11 cellular contexts compared by ENCODE assay signal in the genomic region with DNA sequence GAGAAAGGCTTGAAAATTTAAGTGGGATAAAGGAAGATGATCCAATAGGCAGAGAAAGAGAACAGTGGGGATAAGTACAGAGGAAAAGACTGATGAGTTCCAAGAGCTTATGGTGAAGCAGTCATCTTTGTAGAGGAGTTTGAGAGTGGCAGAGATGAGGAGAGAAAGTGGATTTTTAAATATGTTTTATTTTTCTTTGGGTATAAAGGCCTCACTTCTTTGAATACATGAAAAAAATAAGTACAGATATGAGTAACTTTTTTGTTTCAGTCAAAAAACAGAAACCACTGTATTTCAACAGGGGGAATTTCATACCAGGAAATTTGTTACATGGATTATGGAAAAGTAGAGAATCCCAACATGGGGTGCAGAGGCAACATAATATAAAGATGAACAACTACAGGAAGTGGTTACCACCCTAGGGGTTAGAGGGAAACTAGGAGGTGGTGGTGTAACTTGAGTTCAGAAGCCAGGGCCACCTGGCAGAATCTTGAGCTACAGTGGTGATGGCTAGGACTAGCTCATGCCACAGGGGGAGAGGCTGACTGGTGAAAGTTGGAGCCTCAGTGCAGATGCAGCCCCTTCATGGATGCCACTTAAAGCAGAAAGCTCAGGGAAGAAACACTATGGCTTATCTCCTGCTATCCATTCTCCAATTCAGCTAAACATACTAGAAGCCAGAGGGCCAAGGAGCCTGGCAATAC. TPM values are rescaled to one million over a fixed set of nuclear protein-coding genes. Genes with fewer than 3 reads are reported as not detected.
DNase-seq lines count a peak whose midpoint lies in the region; ATAC-seq and TF ChIP-seq lines count a peak whose summit lies in the region.
"Had no signal": no experiment of that assay in that cellular context is flagged by ENCODE, and none has a peak within 500 bp of the region (broad histone marks: within the 10 kb centered on the region; RNA-seq: fewer than 3 reads in every experiment).

No MANE protein-coding gene starts in this region.

- H3K27me3 Mint-ChIP-seq in activated naive CD8-positive, alpha-beta T cell treated with anti-CD3 and anti-CD28 coated beads for 36 hours, result no peaks in the 10 kb centered on the region
- H3K27me3 Mint-ChIP-seq in WTC11 (ENCODE audit: low read depth), result no peaks in the 10 kb centered on the region; the same call in 1 of the 2 replicates

- H3K27ac Mint-ChIP-seq in activated naive CD8-positive, alpha-beta T cell treated with anti-CD3 and anti-CD28 coated beads for 36 hours, result peak overlapping the region; percentile 66
- no peak overlapping the region for H3K27ac Mint-ChIP-seq in WTC11

- no peaks in the 10 kb centered on the region for H3K36me3 Mint-ChIP-seq in activated naive CD8-positive, alpha-beta T cell treated with anti-CD3 and anti-CD28 coated beads for 36 hours
- H3K36me3 Mint-ChIP-seq in WTC11, result no peaks in the 10 kb centered on the region

- ATAC-seq in GM18498 (IDR thresholded peaks at IDR 0.05; ENCODE audit: unreplicated experiment) (peak; percentile 81), GM19455 (IDR thresholded peaks at IDR 0.05; ENCODE audit: unreplicated experiment) (peak; percentile 52), HG03354 (IDR thresholded peaks at IDR 0.05; ENCODE audit: poor library complexity, severe bottlenecking, unreplicated experiment) (peak; percentile 83), SK-N-SH treated with all-trans-retinoic acid at 6 μM for 48 hours (no peak), WTC11 (no peak), GM21381 (IDR thresholded peaks at IDR 0.05; ENCODE audit: unreplicated experiment) (no peak)

- H3K9me3 Mint-ChIP-seq in activated naive CD8-positive, alpha-beta T cell treated with anti-CD3 and anti-CD28 coated beads for 36 hours, result no peaks in the 10 kb centered on the region
- no peaks in the 10 kb centered on the region for H3K9me3 Mint-ChIP-seq in WTC11

- CTCF ChIA-PET in WTC11 (lab: Charles Lee), result no interaction called here

- peaks cover 22% of the 10 kb centered on the region for H3K4me1 Mint-ChIP-seq in activated naive CD8-positive, alpha-beta T cell treated with anti-CD3 and anti-CD28 coated beads for 36 hours
- H3K4me1 Mint-ChIP-seq in WTC11, result 0 out of 2 replicates have a peak, but pooled peaks cover 2% of the 10 kb centered on the region

- H3K4me3 Mint-ChIP-seq in activated naive CD8-positive, alpha-beta T cell treated with anti-CD3 and anti-CD28 coated beads for 36 hours, result no peak overlapping the region
- H3K4me3 Mint-ChIP-seq in WTC11, result no peak overlapping the region

- POLR2A ChIA-PET in WTC11 (lab: Charles Lee), result no interaction called here

- DNase-seq in activated naive CD8-positive, alpha-beta T cell treated with anti-CD3 and anti-CD28 coated beads for 36 hours, result no peak
- DNase-seq in NCI-H226, result no peak
- DNase-seq in WTC11 (ENCODE audit: low spot score), result no peak
- DNase-seq: GDM1; midbrain; stimulated activated CD4-positive, alpha-beta T cell treated with anti-CD3 and anti-CD28 coated beads, Interleukin-2, amount 100 ng/mL, for 24 hours had no signal

- TF ChIP-seq CTCF in WTC11 (IDR thresholded peaks at IDR 0.05), result no peak

TF ChIP-seq in SK-N-SH treated with all-trans-retinoic acid at 6 μM for 48 hours, 23 proteins besides CTCF, POLR2A, EP300 and RAD21 (continues in another document):
- TF ChIP-seq ZNF565 (CRISPR knock-in tag; conservative IDR thresholded peaks at IDR 0.05; ENCODE audit: low read depth) (no peak), TCF4 (CRISPR knock-in tag; IDR thresholded peaks at IDR 0.05; ENCODE audit: borderline replicate concordance) (no peak), CSRNP3 (CRISPR knock-in tag; IDR thresholded peaks at IDR 0.05) (no peak), ZFP3 (CRISPR knock-in tag; IDR thresholded peaks at IDR 0.05) (no peak), ZFP30 (CRISPR knock-in tag; IDR thresholded peaks at IDR 0.05) (no peak), PATZ1 (CRISPR knock-in tag; IDR thresholded peaks at IDR 0.05; ENCODE audit: borderline replicate concordance) (no peak)

TF ChIP-seq in WTC11, 78 proteins besides CTCF, POLR2A, EP300 and RAD21:
- no peak for TF ChIP-seq RELA (CRISPR knock-in tag; IDR thresholded peaks at IDR 0.05; ENCODE audit: borderline replicate concordance)
- TF ChIP-seq ETV6 (CRISPR knock-in tag; IDR thresholded peaks at IDR 0.05), result no peak
- no peak for TF ChIP-seq IRF2 (CRISPR knock-in tag; IDR thresholded peaks at IDR 0.05; ENCODE audit: borderline replicate concordance, low read depth)
- TF ChIP-seq, protein P1, sequence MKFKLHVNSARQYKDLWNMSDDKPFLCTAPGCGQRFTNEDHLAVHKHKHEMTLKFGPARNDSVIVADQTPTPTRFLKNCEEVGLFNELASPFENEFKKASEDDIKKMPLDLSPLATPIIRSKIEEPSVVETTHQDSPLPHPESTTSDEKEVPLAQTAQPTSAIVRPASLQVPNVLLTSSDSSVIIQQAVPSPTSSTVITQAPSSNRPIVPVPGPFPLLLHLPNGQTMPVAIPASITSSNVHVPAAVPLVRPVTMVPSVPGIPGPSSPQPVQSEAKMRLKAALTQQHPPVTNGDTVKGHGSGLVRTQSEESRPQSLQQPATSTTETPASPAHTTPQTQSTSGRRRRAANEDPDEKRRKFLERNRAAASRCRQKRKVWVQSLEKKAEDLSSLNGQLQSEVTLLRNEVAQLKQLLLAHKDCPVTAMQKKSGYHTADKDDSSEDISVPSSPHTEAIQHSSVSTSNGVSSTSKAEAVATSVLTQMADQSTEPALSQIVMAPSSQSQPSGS (CRISPR knock-in tag; IDR thresholded peaks at IDR 0.05; ENCODE audit: borderline replicate concordance, low read depth), result no peak
- TF ChIP-seq ZNF425 (CRISPR knock-in tag; conservative IDR thresholded peaks at IDR 0.05), result no peak
- TF ChIP-seq SOX15 (CRISPR knock-in tag; IDR thresholded peaks at IDR 0.05), result no peak
- TF ChIP-seq ZNF671 (CRISPR knock-in tag; IDR thresholded peaks at IDR 0.05), result no peak
- TF ChIP-seq NFATC4 (CRISPR knock-in tag; IDR thresholded peaks at IDR 0.05), result no peak

RNA-seq across cellular contexts. Expression of gene CYBB, which starts 3.4 kb away (rescaled TPM):
- under 1 TPM; 0.50 to 0.76 TPM for total RNA-seq in activated naive CD8-positive, alpha-beta T cell treated with anti-CD3 and anti-CD28 coated beads for 36 hours
- 0.11 to 0.37 TPM (median 0.22 TPM) in 3 replicates for total RNA-seq in WTC11 (2021)

Comparison
In these comparisons a context has a peak if more than half of its experiments do, and no peak if none do; other contexts are left out.
1. ATAC-seq: peak in GM18498 (single experiment), GM19455 (single experiment) and HG03354 (single experiment); none in SK-N-SH treated with all-trans-retinoic acid at 6 μM for 48 hours (single experiment), WTC11 (single experiment) and GM21381 (single experiment).